In genomic region chr2:111178730-111179405, GRCh38 we compare ENCODE assay signal across 12 cellular contexts. TPM values are rescaled to one million over a fixed set of nuclear protein-coding genes. Genes with fewer than 3 reads are reported as not detected.
DNase-seq lines count a peak whose midpoint lies in the region; ATAC-seq, FAIRE-seq and TF ChIP-seq lines count a peak whose summit lies in the region.
"Had no signal": no experiment of that assay in that cellular context is flagged by ENCODE, and none has a peak within 500 bp of the region (broad histone marks: within the 10 kb centered on the region; RNA-seq: fewer than 3 reads in every experiment).

No MANE protein-coding gene starts in this region.

- H3K9me3 ChIP-seq in astrocyte (ENCODE audit: insufficient read depth, low read depth, low read length) = no peaks in the 10 kb centered on the region
- no peaks in the 10 kb centered on the region for H3K9me3 ChIP-seq in lower lobe of right lung
- H3K9me3 ChIP-seq: suprapubic skin had no signal

- H3K4me3 Mint-ChIP-seq in astrocyte (ENCODE audit: unreplicated experiment) = no peak overlapping the region

- H3K27ac ChIP-seq in astrocyte (ENCODE audit: low read depth, low read length) (no peak overlapping the region), lower lobe of right lung (no peak overlapping the region), caudate nucleus (ENCODE audit: low read depth, low read length) (no peak overlapping the region)
- H3K27ac ChIP-seq: RWPE1, suprapubic skin had no signal

- H3K27me3 Mint-ChIP-seq in astrocyte (ENCODE audit: low read depth, unreplicated experiment) = peaks cover 11% of the 10 kb centered on the region

- H3K4me3 ChIP-seq in astrocyte (ENCODE audit: insufficient read depth, low read depth, low read length) = no peak overlapping the region
- no peak overlapping the region for H3K4me3 ChIP-seq in lower lobe of right lung
- H3K4me3 ChIP-seq: suprapubic skin had no signal

- no peak overlapping the region for H3K9ac ChIP-seq in astrocyte (ENCODE audit: low read length)

- TF ChIP-seq CTCF in astrocyte (IDR thresholded peaks at IDR 0.05; ENCODE audit: insufficient read depth, low read depth, low read length) = no peak
- no peak for TF ChIP-seq CTCF in lower lobe of right lung (IDR thresholded peaks at IDR 0.05)

- H3K4me1 Mint-ChIP-seq in astrocyte (ENCODE audit: low read depth, unreplicated experiment) = peaks cover 8% of the 10 kb centered on the region

- FAIRE-seq in astrocyte (lab: Jason Lieb, UNC) = no peak

- peak overlapping the region; percentile 1 for H3K4me2 ChIP-seq in astrocyte (ENCODE audit: low read length)

- H3K4me1 ChIP-seq in astrocyte (ENCODE audit: insufficient read depth, low read length) (peaks cover 9% of the 10 kb centered on the region), lower lobe of right lung (peaks cover 4% of the 10 kb centered on the region)
- H3K4me1 ChIP-seq: suprapubic skin had no signal

- ATAC-seq in lower lobe of right lung (peak; percentile 11 to 14), GM21825 (IDR thresholded peaks at IDR 0.05; ENCODE audit: unreplicated experiment) (no peak), HG03571 (IDR thresholded peaks at IDR 0.05; ENCODE audit: unreplicated experiment) (no peak)

- intact Hi-C loops in lower lobe of right lung (cut with DNase I) = no loop called here

- in situ Hi-C loops in Caki2 (cut with HindIII; ENCODE audit: low pct_unique_long_range_greater_than_20kb, low sequenced_read_pairs) = no loop called here

- H3K27ac Mint-ChIP-seq in astrocyte (ENCODE audit: unreplicated experiment) = peak overlapping the region; percentile 34

- no peaks in the 10 kb centered on the region for H4K20me1 ChIP-seq in astrocyte (ENCODE audit: insufficient read depth, low read length)

- no peak overlapping the region for H2AFZ ChIP-seq in astrocyte (ENCODE audit: low read depth, low read length)

- peak; percentile 69 for DNase-seq in Caki2 (ENCODE audit: low read depth)
- peak; percentile 65 for DNase-seq in LHCN-M2 (ENCODE audit: low read depth)
- DNase-seq in astrocyte (ENCODE audit: low read depth) = peak; percentile 30
- no peak for DNase-seq in lower lobe of right lung
- no peak for DNase-seq in caudate nucleus (lab: John Stamatoyannopoulos, UW)
- DNase-seq in DMS79 treated with DMSO at 0.1 percent for 48 hours (lab: John Stamatoyannopoulos, UW) = no peak
- DNase-seq: cortex of kidney, NCI-H187 had no signal

- no peaks in the 10 kb centered on the region for H3K79me2 ChIP-seq in astrocyte (ENCODE audit: insufficient read depth, low read length)

- no peaks in the 10 kb centered on the region for H3K9me3 Mint-ChIP-seq in astrocyte (ENCODE audit: unreplicated experiment)

- H3K36me3 ChIP-seq in astrocyte (ENCODE audit: insufficient read depth, low read length) (no peaks in the 10 kb centered on the region), lower lobe of right lung (no peaks in the 10 kb centered on the region)
- H3K36me3 ChIP-seq: suprapubic skin had no signal

- H3K27me3 ChIP-seq in astrocyte (ENCODE audit: insufficient read depth, low read length) (peaks cover 6% of the 10 kb centered on the region), lower lobe of right lung (ENCODE audit: low read depth) (no peaks in the 10 kb centered on the region)
- H3K27me3 ChIP-seq: suprapubic skin had no signal

- peaks cover 3% of the 10 kb centered on the region for H3K36me3 Mint-ChIP-seq in astrocyte (ENCODE audit: low read depth, unreplicated experiment)

RNA-seq across cellular contexts. Expression of gene BCL2L11, which starts 58.2 kb away (rescaled TPM):
- 4.6 and 10.0 TPM in 2 replicates for total RNA-seq in Caki2 (2014; rRNA removed; shearing (Covaris generic); ENCODE audit: low replicate concordance)
- total RNA-seq in LHCN-M2 (2014; rRNA removed) (1.4 and 6.9 TPM in 2 replicates), astrocyte (12.6 and 19.3 TPM in 2 replicates), lower lobe of right lung (23.7 TPM)
- polyA plus RNA-seq in LHCN-M2 (2012) = 1.4 TPM

Comparison
In these comparisons a context has a peak if more than half of its experiments do, and no peak if none do; other contexts are left out.
1. DNase-seq: peak in Caki2 (single experiment), LHCN-M2 (single experiment) and astrocyte (single experiment); none in lower lobe of right lung (single experiment), caudate nucleus (0 of 61) and DMS79 treated with DMSO at 0.1 percent for 48 hours (single experiment).
2. ATAC-seq: peak in lower lobe of right lung (2 of 2); none in GM21825 (single experiment) and HG03571 (single experiment).